ENCODE assay signal across 26 cellular contexts in genomic region chr17:1217030-1217429, GRCh38. TPM values are rescaled to one million over a fixed set of nuclear protein-coding genes. Genes with fewer than 3 reads are reported as not detected.
"Had no signal": no experiment of that assay in that cellular context is flagged by ENCODE, and none has a peak within 500 bp of the region (broad histone marks: within the 10 kb centered on the region; RNA-seq: fewer than 3 reads in every experiment).

No MANE protein-coding gene starts in this region.

- H3K36me3 ChIP-seq: thyroid gland, upper lobe of right lung had no signal

- H3K27me3 ChIP-seq: thyroid gland, upper lobe of right lung had no signal

- H3K79me2 ChIP-seq: parathyroid adenoma had no signal

- H3K27ac Mint-ChIP-seq: activated CD4-positive, alpha-beta memory T cell treated with anti-CD3 and anti-CD28 coated beads, Interleukin-2, amount 10 ng/mL, durations not matched to agents 7 days and 5 days; activated CD4-positive, alpha-beta T cell treated with anti-CD3 and anti-CD28 coated beads, Interleukin-2, amount 10 ng/mL, durations not matched to agents 24 days and 14 days; activated CD8-positive, alpha-beta memory T cell treated with anti-CD3 and anti-CD28 coated beads, Interleukin-2, amount 10 ng/mL, durations not matched to agents 7 days and 5 days; activated naive CD4-positive, alpha-beta T cell treated with anti-CD3 and anti-CD28 coated beads, Interleukin-2, amount 10 ng/mL, durations not matched to agents 7 days and 5 days; natural killer cell treated with Interleukin-12 subunit alpha and Interleukin-12 subunit beta and Interleukin-15 and Interleukin-18, amount 100 ng/mL, for 72 hours; stimulated activated naive CD8-positive, alpha-beta T cell treated with anti-CD3 and anti-CD28 coated beads, Interleukin-15, Interleukin-2, amounts not matched to agents 100 ng/mL and 50 ng/mL, for 24 hours had no signal

- H3K4me3 ChIP-seq: thyroid gland, upper lobe of right lung had no signal

- H3K9me3 Mint-ChIP-seq: activated CD4-positive, alpha-beta memory T cell treated with anti-CD3 and anti-CD28 coated beads, Interleukin-2, amount 10 ng/mL, durations not matched to agents 7 days and 5 days; activated CD4-positive, alpha-beta T cell treated with anti-CD3 and anti-CD28 coated beads, Interleukin-2, amount 10 ng/mL, durations not matched to agents 24 days and 14 days; activated naive CD4-positive, alpha-beta T cell treated with anti-CD3 and anti-CD28 coated beads, Interleukin-2, amount 10 ng/mL, durations not matched to agents 7 days and 5 days; natural killer cell treated with Interleukin-12 subunit alpha and Interleukin-12 subunit beta and Interleukin-15 and Interleukin-18, amount 100 ng/mL, for 72 hours; stimulated activated naive CD8-positive, alpha-beta T cell treated with anti-CD3 and anti-CD28 coated beads, Interleukin-15, Interleukin-2, amounts not matched to agents 100 ng/mL and 50 ng/mL, for 24 hours had no signal

- DNase-seq: activated CD4-positive, alpha-beta memory T cell treated with anti-CD3 and anti-CD28 coated beads, Interleukin-2, amount 10 ng/mL, durations not matched to agents 7 days and 5 days; activated CD4-positive, alpha-beta T cell treated with anti-CD3 and anti-CD28 coated beads, Interleukin-2, amount 10 ng/mL, durations not matched to agents 24 days and 14 days; activated CD8-positive, alpha-beta memory T cell treated with anti-CD3 and anti-CD28 coated beads, Interleukin-2, amount 10 ng/mL, durations not matched to agents 7 days and 5 days; activated effector memory CD4-positive, alpha-beta T cell treated with anti-CD3 and anti-CD28 coated beads, Interleukin-2, amount 50 U/mL, for 16 hours; activated naive CD4-positive, alpha-beta T cell treated with anti-CD3 and anti-CD28 coated beads, Interleukin-2, amount 10 ng/mL, durations not matched to agents 7 days and 5 days; activated T-cell treated with anti-CD3 and anti-CD28 coated beads for 4 hours; amygdala; cerebellar nuclear complex; cortex of kidney; kidney; left ventricle myocardium superior; mammary epithelial cell; right cardiac atrium; stimulated activated CD4-positive, alpha-beta T cell treated with anti-CD3 and anti-CD28 coated beads, Interleukin-12 subunit alpha, Interleukin-12 subunit beta, amount 100 ng/mL, for 4 hours; stimulated activated CD4-positive, alpha-beta T cell treated with anti-CD3 and anti-CD28 coated beads, Interleukin-4, amount 100 ng/mL, for 4 hours; substantia nigra; thyroid gland; upper lobe of right lung had no signal

- H3K4me3 Mint-ChIP-seq: activated CD4-positive, alpha-beta memory T cell treated with anti-CD3 and anti-CD28 coated beads, Interleukin-2, amount 10 ng/mL, durations not matched to agents 7 days and 5 days; activated CD4-positive, alpha-beta T cell treated with anti-CD3 and anti-CD28 coated beads, Interleukin-2, amount 10 ng/mL, durations not matched to agents 24 days and 14 days; activated CD8-positive, alpha-beta memory T cell treated with anti-CD3 and anti-CD28 coated beads, Interleukin-2, amount 10 ng/mL, durations not matched to agents 7 days and 5 days; activated naive CD4-positive, alpha-beta T cell treated with anti-CD3 and anti-CD28 coated beads, Interleukin-2, amount 10 ng/mL, durations not matched to agents 7 days and 5 days; natural killer cell treated with Interleukin-12 subunit alpha and Interleukin-12 subunit beta and Interleukin-15 and Interleukin-18, amount 100 ng/mL, for 72 hours; stimulated activated naive CD8-positive, alpha-beta T cell treated with anti-CD3 and anti-CD28 coated beads, Interleukin-15, Interleukin-2, amounts not matched to agents 100 ng/mL and 50 ng/mL, for 24 hours had no signal

- H3K9me3 ChIP-seq: thyroid gland, upper lobe of right lung had no signal

- H3K27ac ChIP-seq: parathyroid adenoma, thyroid gland, upper lobe of right lung had no signal

- H3K36me3 Mint-ChIP-seq: activated CD8-positive, alpha-beta memory T cell treated with anti-CD3 and anti-CD28 coated beads, Interleukin-2, amount 10 ng/mL, durations not matched to agents 7 days and 5 days; activated naive CD4-positive, alpha-beta T cell treated with anti-CD3 and anti-CD28 coated beads, Interleukin-2, amount 10 ng/mL, durations not matched to agents 7 days and 5 days; natural killer cell treated with Interleukin-12 subunit alpha and Interleukin-12 subunit beta and Interleukin-15 and Interleukin-18, amount 100 ng/mL, for 72 hours had no signal

- H3K4me1 Mint-ChIP-seq: activated CD4-positive, alpha-beta memory T cell treated with anti-CD3 and anti-CD28 coated beads, Interleukin-2, amount 10 ng/mL, durations not matched to agents 7 days and 5 days; activated CD4-positive, alpha-beta T cell treated with anti-CD3 and anti-CD28 coated beads, Interleukin-2, amount 10 ng/mL, durations not matched to agents 24 days and 14 days; activated CD8-positive, alpha-beta memory T cell treated with anti-CD3 and anti-CD28 coated beads, Interleukin-2, amount 10 ng/mL, durations not matched to agents 7 days and 5 days; activated naive CD4-positive, alpha-beta T cell treated with anti-CD3 and anti-CD28 coated beads, Interleukin-2, amount 10 ng/mL, durations not matched to agents 7 days and 5 days had no signal

- H3K4me1 ChIP-seq: parathyroid adenoma, thyroid gland, upper lobe of right lung had no signal

- H2AFZ ChIP-seq: parathyroid adenoma had no signal

- ATAC-seq: activated CD8-positive, alpha-beta memory T cell treated with anti-CD3 and anti-CD28 coated beads, Interleukin-2, amount 10 ng/mL, durations not matched to agents 7 days and 5 days; left ventricle myocardium superior; natural killer cell treated with Interleukin-12 subunit alpha and Interleukin-12 subunit beta and Interleukin-15 and Interleukin-18, amount 100 ng/mL, for 72 hours; right cardiac atrium; upper lobe of right lung had no signal

- H3K27me3 Mint-ChIP-seq: natural killer cell treated with Interleukin-12 subunit alpha and Interleukin-12 subunit beta and Interleukin-15 and Interleukin-18, amount 100 ng/mL, for 72 hours; stimulated activated naive CD8-positive, alpha-beta T cell treated with anti-CD3 and anti-CD28 coated beads, Interleukin-15, Interleukin-2, amounts not matched to agents 100 ng/mL and 50 ng/mL, for 24 hours had no signal

RNA-seq across cellular contexts. Expression of gene BHLHA9, which starts 53.2 kb away (rescaled TPM):
- total RNA-seq: activated CD4-positive, alpha-beta memory T cell treated with anti-CD3 and anti-CD28 coated beads, Interleukin-2, amount 10 ng/mL, durations not matched to agents 7 days and 5 days; activated CD4-positive, alpha-beta T cell treated with anti-CD3 and anti-CD28 coated beads, Interleukin-2, amount 10 ng/mL, durations not matched to agents 24 days and 14 days; activated CD8-positive, alpha-beta memory T cell treated with anti-CD3 and anti-CD28 coated beads, Interleukin-2, amount 10 ng/mL, durations not matched to agents 7 days and 5 days; epithelial cell of proximal tubule; fibroblast of villous mesenchyme; kidney; left ventricle myocardium superior; mammary epithelial cell; natural killer cell treated with Interleukin-12 subunit alpha and Interleukin-12 subunit beta and Interleukin-15 and Interleukin-18, amount 100 ng/mL, for 72 hours; pulmonary artery endothelial cell; right cardiac atrium; skeletal muscle tissue; T-helper 2 cell treated with Interferon-gamma antibody and Interleukin-4, amounts not matched to agents 100 ng/mL and 5 ng/mL, for 36 hours; thyroid gland; upper lobe of right lung had no signal
- polyA plus RNA-seq: mammary epithelial cell, right cardiac atrium had no signal
